13 cellular contexts compared by ENCODE assay signal in genomic region chr16:87657621-87658192, GRCh38. TPM values are rescaled to one million over a fixed set of nuclear protein-coding genes. Genes with fewer than 3 reads are reported as not detected.
DNase-seq lines count a peak whose midpoint lies in the region; ATAC-seq and TF ChIP-seq lines count a peak whose summit lies in the region.
"Had no signal": no experiment of that assay in that cellular context is flagged by ENCODE, and none has a peak within 500 bp of the region (broad histone marks: within the 10 kb centered on the region; RNA-seq: fewer than 3 reads in every experiment).

No MANE protein-coding gene starts in this region.

- TF ChIP-seq CTCF in gastrocnemius medialis (IDR thresholded peaks at IDR 0.05 in 4 of 5, conservative IDR thresholded peaks at IDR 0.05 in 1 of 5), result no peak
- TF ChIP-seq CTCF in CD14-positive monocyte (IDR thresholded peaks at IDR 0.05), result no peak

- no peak for TF ChIP-seq POLR2A in gastrocnemius medialis (IDR thresholded peaks at IDR 0.05)

- CTCF ChIA-PET in activated CD4-positive, alpha-beta memory T cell treated with anti-CD3 and anti-CD28 coated beads, Interleukin-2, amount 10 ng/mL, durations not matched to agents 7 days and 5 days (lab: Charles Lee), result no interaction called here
- CTCF ChIA-PET in activated CD4-positive, alpha-beta memory T cell treated with anti-CD3 and anti-CD28 coated beads for 36 hours (lab: Charles Lee), result interaction anchor here (1.0 kb wide), 1 partner anchor 22 kb away, joined by 3 read pairs; no protein-coding TSS in a partner anchor

- H3K27me3 Mint-ChIP-seq in activated CD4-positive, alpha-beta memory T cell treated with anti-CD3 and anti-CD28 coated beads, Interleukin-2, amount 10 ng/mL, durations not matched to agents 7 days and 5 days, result no peaks in the 10 kb centered on the region
- H3K27me3 Mint-ChIP-seq in activated CD4-positive, alpha-beta memory T cell treated with anti-CD3 and anti-CD28 coated beads for 36 hours, result peaks cover 12% of the 10 kb centered on the region
- H3K27me3 Mint-ChIP-seq in CD14-positive monocyte (ENCODE audit: low read depth in 3 of 3), result peaks cover 4 to 9% (median 5%) of the 10 kb centered on the region in 3 donors

- POLR2A ChIA-PET in activated CD4-positive, alpha-beta memory T cell treated with anti-CD3 and anti-CD28 coated beads, Interleukin-2, amount 10 ng/mL, durations not matched to agents 7 days and 5 days (lab: Charles Lee), result no interaction called here
- POLR2A ChIA-PET in activated CD4-positive, alpha-beta memory T cell treated with anti-CD3 and anti-CD28 coated beads for 36 hours (lab: Charles Lee), result interaction anchor here (0.5 kb wide), 1 partner anchor 16 kb away, joined by 4 read pairs; no protein-coding TSS in a partner anchor

- no peaks in the 10 kb centered on the region for H3K9me3 ChIP-seq in gastrocnemius medialis

- no peak overlapping the region for H3K4me3 ChIP-seq in gastrocnemius medialis

- intact Hi-C loops in activated CD4-positive, alpha-beta memory T cell treated with anti-CD3 and anti-CD28 coated beads for 36 hours (cut with micrococcal nuclease), result no loop called here
- intact Hi-C loops in gastrocnemius medialis (cut with DNase I; ENCODE audit: low total_unique reads) (no loop called here), CD14-positive monocyte (cut with micrococcal nuclease) (no loop called here)

- H3K4me1 Mint-ChIP-seq in activated CD4-positive, alpha-beta memory T cell treated with anti-CD3 and anti-CD28 coated beads, Interleukin-2, amount 10 ng/mL, durations not matched to agents 7 days and 5 days, result no peaks in the 10 kb centered on the region
- no peaks in the 10 kb centered on the region for H3K4me1 Mint-ChIP-seq in activated CD4-positive, alpha-beta memory T cell treated with anti-CD3 and anti-CD28 coated beads for 36 hours (ENCODE audit: low read depth)
- H3K4me1 Mint-ChIP-seq in CD14-positive monocyte, result peaks cover 6% of the 10 kb centered on the region
- H3K4me1 Mint-ChIP-seq: activated naive CD4-positive, alpha-beta T cell treated with anti-CD3 and anti-CD28 coated beads, Interleukin-2, amount 50 U/mL, for 24 hours had no signal

- H3K9me3 Mint-ChIP-seq in activated CD4-positive, alpha-beta memory T cell treated with anti-CD3 and anti-CD28 coated beads, Interleukin-2, amount 10 ng/mL, durations not matched to agents 7 days and 5 days, result no peaks in the 10 kb centered on the region
- H3K9me3 Mint-ChIP-seq in activated CD4-positive, alpha-beta memory T cell treated with anti-CD3 and anti-CD28 coated beads for 36 hours, result peaks cover 2% of the 10 kb centered on the region
- peaks cover 0 to 10% (median 4%) of the 10 kb centered on the region in 7 donors for H3K9me3 Mint-ChIP-seq in CD14-positive monocyte
- H3K9me3 Mint-ChIP-seq: activated naive CD4-positive, alpha-beta T cell treated with anti-CD3 and anti-CD28 coated beads, Interleukin-2, amount 50 U/mL, for 24 hours had no signal

- no peaks in the 10 kb centered on the region for H3K36me3 ChIP-seq in gastrocnemius medialis

- H3K36me3 Mint-ChIP-seq in activated CD4-positive, alpha-beta memory T cell treated with anti-CD3 and anti-CD28 coated beads, Interleukin-2, amount 10 ng/mL, durations not matched to agents 7 days and 5 days (ENCODE audit: low read depth), result no peaks in the 10 kb centered on the region
- H3K36me3 Mint-ChIP-seq in activated CD4-positive, alpha-beta memory T cell treated with anti-CD3 and anti-CD28 coated beads for 36 hours, result no peaks in the 10 kb centered on the region
- no peaks in the 10 kb centered on the region for H3K36me3 Mint-ChIP-seq in CD14-positive monocyte
- H3K36me3 Mint-ChIP-seq: activated naive CD4-positive, alpha-beta T cell treated with anti-CD3 and anti-CD28 coated beads, Interleukin-2, amount 50 U/mL, for 24 hours; naive thymus-derived CD4-positive, alpha-beta T cell had no signal

- H3K27ac ChIP-seq in gastrocnemius medialis, result no peak overlapping the region

- H3K4me1 ChIP-seq in gastrocnemius medialis, result no peaks in the 10 kb centered on the region

- in situ Hi-C loops in T47D (cut with HindIII; ENCODE audit: low pct_unique_long_range_greater_than_20kb, low sequenced_read_pairs) (no loop called here), gastrocnemius medialis (cut with MboI; ENCODE audit: low sequenced_read_pairs in 4 of 4) (no loop called here)

- peaks cover 20 to 30% (median 24%) of the 10 kb centered on the region in 3 donors for H3K27me3 ChIP-seq in gastrocnemius medialis

- no peak for ATAC-seq in gastrocnemius medialis
- ATAC-seq: naive thymus-derived CD4-positive, alpha-beta T cell had no signal

- no peak overlapping the region for H3K27ac Mint-ChIP-seq in activated CD4-positive, alpha-beta memory T cell treated with anti-CD3 and anti-CD28 coated beads, Interleukin-2, amount 10 ng/mL, durations not matched to agents 7 days and 5 days
- no peak overlapping the region for H3K27ac Mint-ChIP-seq in activated CD4-positive, alpha-beta memory T cell treated with anti-CD3 and anti-CD28 coated beads for 36 hours
- no peak overlapping the region for H3K27ac Mint-ChIP-seq in CD14-positive monocyte
- H3K27ac Mint-ChIP-seq: activated naive CD4-positive, alpha-beta T cell treated with anti-CD3 and anti-CD28 coated beads, Interleukin-2, amount 50 U/mL, for 24 hours; naive thymus-derived CD4-positive, alpha-beta T cell had no signal

- DNase-seq in activated CD4-positive, alpha-beta memory T cell treated with anti-CD3 and anti-CD28 coated beads, Interleukin-2, amount 10 ng/mL, durations not matched to agents 7 days and 5 days, result peak; percentile 21
- DNase-seq in activated CD4-positive, alpha-beta memory T cell treated with anti-CD3 and anti-CD28 coated beads for 36 hours, result no peak
- DNase-seq in NAMALWA (ENCODE audit: low spot score) (peak; percentile 78), T47D (ENCODE audit: low read depth in 1 of 2, low spot score in 1 of 2) (peak; percentile 63 to 85), SIG-M5 (lab: John Stamatoyannopoulos, UW) (no peak), gastrocnemius medialis (no peak), CD14-positive monocyte (ENCODE audit: low spot score) (no peak)
- peak; percentile 33 for DNase-seq in stimulated activated CD8-positive, alpha-beta memory T cell treated with anti-CD3 and anti-CD28 coated beads, Interleukin-4, amount 100 ng/mL, for 48 hours
- DNase-seq: effector CD8-positive, alpha-beta T cell; KG1; naive thymus-derived CD4-positive, alpha-beta T cell had no signal

- no peak overlapping the region for H3K4me3 Mint-ChIP-seq in activated CD4-positive, alpha-beta memory T cell treated with anti-CD3 and anti-CD28 coated beads, Interleukin-2, amount 10 ng/mL, durations not matched to agents 7 days and 5 days
- H3K4me3 Mint-ChIP-seq in activated CD4-positive, alpha-beta memory T cell treated with anti-CD3 and anti-CD28 coated beads for 36 hours, result no peak overlapping the region
- H3K4me3 Mint-ChIP-seq in CD14-positive monocyte, result no peak overlapping the region
- H3K4me3 Mint-ChIP-seq: activated naive CD4-positive, alpha-beta T cell treated with anti-CD3 and anti-CD28 coated beads, Interleukin-2, amount 50 U/mL, for 24 hours; naive thymus-derived CD4-positive, alpha-beta T cell had no signal

RNA-seq across cellular contexts. Expression of gene JPH3, which starts 55.4 kb away (rescaled TPM):
- not detected for total RNA-seq in activated CD4-positive, alpha-beta memory T cell treated with anti-CD3 and anti-CD28 coated beads, Interleukin-2, amount 10 ng/mL, durations not matched to agents 7 days and 5 days
- under 1 TPM; 0.07 to 0.12 TPM for total RNA-seq in activated CD4-positive, alpha-beta memory T cell treated with anti-CD3 and anti-CD28 coated beads for 36 hours
- not detected for total RNA-seq in gastrocnemius medialis
- not detected for polyA plus RNA-seq in CD14-positive monocyte
- total RNA-seq: naive thymus-derived CD4-positive, alpha-beta T cell; skeletal muscle tissue had no signal
- polyA plus RNA-seq: naive thymus-derived CD4-positive, alpha-beta T cell had no signal

Comparison
In these comparisons a context has a peak if more than half of its experiments do, and no peak if none do; other contexts are left out.
1. DNase-seq: peak in activated CD4-positive, alpha-beta memory T cell treated with anti-CD3 and anti-CD28 coated beads, Interleukin-2, amount 10 ng/mL, durations not matched to agents 7 days and 5 days (single experiment), NAMALWA (single experiment), T47D (2 of 2) and stimulated activated CD8-positive, alpha-beta memory T cell treated with anti-CD3 and anti-CD28 coated beads, Interleukin-4, amount 100 ng/mL, for 48 hours (single experiment); none in activated CD4-positive, alpha-beta memory T cell treated with anti-CD3 and anti-CD28 coated beads for 36 hours (single experiment), SIG-M5 (single experiment), gastrocnemius medialis (0 of 2) and CD14-positive monocyte (single experiment).